Comparison of ENCODE assay signal across 1 cellular context in the genomic region with DNA sequence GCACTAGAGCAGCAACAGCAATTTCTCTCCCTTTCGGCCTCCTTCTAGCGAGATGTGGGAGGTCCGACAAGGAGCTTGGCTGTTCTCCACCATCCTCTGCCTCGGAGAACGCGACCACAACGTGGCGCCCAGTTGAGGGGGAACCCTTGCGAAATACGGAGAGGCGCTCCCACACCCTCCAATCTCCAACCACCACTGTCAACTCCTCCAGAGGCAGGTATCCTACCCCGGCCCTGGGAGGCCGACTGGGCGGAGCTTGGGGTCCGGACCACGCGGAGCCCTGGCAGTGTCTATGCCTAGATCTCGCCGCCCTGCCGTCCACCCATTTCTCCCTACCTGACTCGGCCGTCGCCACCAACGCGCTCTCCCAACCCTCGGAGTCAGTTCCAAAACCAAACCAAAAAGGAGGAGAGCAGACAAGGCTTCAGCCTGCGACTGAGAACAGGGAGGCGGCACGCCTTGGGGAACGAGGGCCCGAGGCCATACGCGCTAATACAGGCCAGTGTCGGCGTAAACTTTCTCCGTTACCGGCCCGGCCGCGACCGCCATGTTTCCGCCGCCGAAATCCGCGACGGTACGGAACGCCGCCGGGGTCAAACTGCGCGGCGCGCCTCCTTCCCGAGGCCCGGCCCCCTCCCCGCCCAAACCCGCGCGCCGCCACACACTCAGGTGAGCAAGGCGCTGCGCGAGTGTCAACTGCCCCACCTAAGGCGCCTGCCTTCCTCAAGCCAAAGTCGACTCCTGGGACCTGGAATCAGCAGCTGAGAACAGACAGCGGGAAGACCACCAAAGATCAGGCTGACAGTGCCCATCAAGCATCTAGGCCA.
TF ChIP-seq lines count a peak whose summit lies in the region.

A gene with protein sequence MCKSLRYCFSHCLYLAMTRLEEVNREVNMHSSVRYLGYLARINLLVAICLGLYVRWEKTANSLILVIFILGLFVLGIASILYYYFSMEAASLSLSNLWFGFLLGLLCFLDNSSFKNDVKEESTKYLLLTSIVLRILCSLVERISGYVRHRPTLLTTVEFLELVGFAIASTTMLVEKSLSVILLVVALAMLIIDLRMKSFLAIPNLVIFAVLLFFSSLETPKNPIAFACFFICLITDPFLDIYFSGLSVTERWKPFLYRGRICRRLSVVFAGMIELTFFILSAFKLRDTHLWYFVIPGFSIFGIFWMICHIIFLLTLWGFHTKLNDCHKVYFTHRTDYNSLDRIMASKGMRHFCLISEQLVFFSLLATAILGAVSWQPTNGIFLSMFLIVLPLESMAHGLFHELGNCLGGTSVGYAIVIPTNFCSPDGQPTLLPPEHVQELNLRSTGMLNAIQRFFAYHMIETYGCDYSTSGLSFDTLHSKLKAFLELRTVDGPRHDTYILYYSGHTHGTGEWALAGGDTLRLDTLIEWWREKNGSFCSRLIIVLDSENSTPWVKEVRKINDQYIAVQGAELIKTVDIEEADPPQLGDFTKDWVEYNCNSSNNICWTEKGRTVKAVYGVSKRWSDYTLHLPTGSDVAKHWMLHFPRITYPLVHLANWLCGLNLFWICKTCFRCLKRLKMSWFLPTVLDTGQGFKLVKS (minus strand): TSS at position 570 of the 827 bp plus-strand sequence. CDS start 5,568 bp downstream, outside the sequence.

TF ChIP-seq in HepG2, 621 proteins besides CTCF, POLR2A, EP300 and RAD21 (continued from another document and continues in another):
- TF ChIP-seq AKAP8 (CRISPR knock-in tag; IDR thresholded peaks at IDR 0.05) (peak; percentile 77; the same call in 1 of the 2 replicates), ZNF317 (CRISPR knock-in tag; IDR thresholded peaks at IDR 0.05) (no peak), ZNF839 (CRISPR knock-in tag; IDR thresholded peaks at IDR 0.05; ENCODE audit: borderline replicate concordance) (no peak), ZNF792 (CRISPR knock-in tag; IDR thresholded peaks at IDR 0.05) (0 out of 2 replicates have a peak, but pooled peaks have one; percentile 18), MZF1 (CRISPR knock-in tag; IDR thresholded peaks at IDR 0.05; ENCODE audit: borderline replicate concordance) (no peak), ZFP1 (CRISPR knock-in tag; IDR thresholded peaks at IDR 0.05) (no peak), RBAK (CRISPR knock-in tag; IDR thresholded peaks at IDR 0.05) (no peak), ZNF160 (CRISPR knock-in tag; IDR thresholded peaks at IDR 0.05) (no peak; the same call in 1 of the 2 replicates), PAWR (CRISPR knock-in tag; IDR thresholded peaks at IDR 0.05; ENCODE audit: borderline replicate concordance) (no peak), NFE2L1 (CRISPR knock-in tag; IDR thresholded peaks at IDR 0.05; ENCODE audit: borderline replicate concordance) (no peak), EED (CRISPR knock-in tag; IDR thresholded peaks at IDR 0.05) (no peak), ZNF225 (CRISPR knock-in tag; IDR thresholded peaks at IDR 0.05) (peak; percentile 81; the same call in 1 of the 2 replicates), SMARCC2 (IDR thresholded peaks at IDR 0.05) (no peak), CAMTA2 (CRISPR knock-in tag; IDR thresholded peaks at IDR 0.05; ENCODE audit: borderline replicate concordance) (no peak), ZNF441 (CRISPR knock-in tag; IDR thresholded peaks at IDR 0.05; ENCODE audit: borderline replicate concordance) (no peak), REXO4 (CRISPR knock-in tag; IDR thresholded peaks at IDR 0.05; ENCODE audit: borderline replicate concordance) (no peak), TBP (CRISPR knock-in tag; IDR thresholded peaks at IDR 0.05) (no peak), ZNF564 (CRISPR knock-in tag; IDR thresholded peaks at IDR 0.05) (no peak), CBX5 (CRISPR knock-in tag; IDR thresholded peaks at IDR 0.05; ENCODE audit: borderline replicate concordance) (no peak), ZNF572 (CRISPR knock-in tag; IDR thresholded peaks at IDR 0.05) (no peak), ZBTB2 (CRISPR knock-in tag; IDR thresholded peaks at IDR 0.05; ENCODE audit: low read depth) (peak; percentile 90), ATRX (CRISPR knock-in tag; IDR thresholded peaks at IDR 0.05; ENCODE audit: borderline replicate concordance) (no peak), ATM (IDR thresholded peaks at IDR 0.05; ENCODE audit: borderline replicate concordance) (no peak), YEATS4 (CRISPR knock-in tag; IDR thresholded peaks at IDR 0.05; ENCODE audit: borderline replicate concordance) (peak; percentile 69; the same call in 1 of the 2 replicates), MAZ (IDR thresholded peaks at IDR 0.05; ENCODE audit: borderline replicate concordance, low read depth, low read length) (no peak), MAZ (CRISPR knock-in tag; IDR thresholded peaks at IDR 0.05; ENCODE audit: low read depth) (no peak), CHCHD3 (CRISPR knock-in tag; IDR thresholded peaks at IDR 0.05) (no peak), TRIM22 (IDR thresholded peaks at IDR 0.05) (no peak), ZNF766 (CRISPR knock-in tag; IDR thresholded peaks at IDR 0.05; ENCODE audit: borderline replicate concordance) (no peak), ZMYM2 (CRISPR knock-in tag; IDR thresholded peaks at IDR 0.05) (peak; percentile 76; the same call in 1 of the 2 replicates), FOXK1 (CRISPR knock-in tag; IDR thresholded peaks at IDR 0.05; ENCODE audit: borderline replicate concordance, low read depth) (peak; percentile 42; the same call in 1 of the 2 replicates), ARID5B (CRISPR knock-in tag; IDR thresholded peaks at IDR 0.05) (peak; percentile 41), HMGA1 (CRISPR knock-in tag; conservative IDR thresholded peaks at IDR 0.05) (no peak), ZNF276 (CRISPR knock-in tag; IDR thresholded peaks at IDR 0.05; ENCODE audit: low read depth) (peak; percentile 45; the same call in 1 of the 2 replicates), ETV6 (CRISPR knock-in tag; conservative IDR thresholded peaks at IDR 0.05) (no peak; the same call in 1 of the 2 replicates), SYNCRIP (IDR thresholded peaks at IDR 0.05; ENCODE audit: insufficient read depth, low read depth, low read length) (no peak), JUND (CRISPR knock-in tag; IDR thresholded peaks at IDR 0.05) (peak; percentile 36; the same call in 1 of the 2 replicates), CENPT (CRISPR knock-in tag; IDR thresholded peaks at IDR 0.05; ENCODE audit: low read depth) (no peak), BCL6 (CRISPR knock-in tag; IDR thresholded peaks at IDR 0.05) (no peak; the same call in 1 of the 2 replicates), HCFC1 (IDR thresholded peaks at IDR 0.05; ENCODE audit: low read depth, low read length) (no peak)
- TF ChIP-seq, protein P1, sequence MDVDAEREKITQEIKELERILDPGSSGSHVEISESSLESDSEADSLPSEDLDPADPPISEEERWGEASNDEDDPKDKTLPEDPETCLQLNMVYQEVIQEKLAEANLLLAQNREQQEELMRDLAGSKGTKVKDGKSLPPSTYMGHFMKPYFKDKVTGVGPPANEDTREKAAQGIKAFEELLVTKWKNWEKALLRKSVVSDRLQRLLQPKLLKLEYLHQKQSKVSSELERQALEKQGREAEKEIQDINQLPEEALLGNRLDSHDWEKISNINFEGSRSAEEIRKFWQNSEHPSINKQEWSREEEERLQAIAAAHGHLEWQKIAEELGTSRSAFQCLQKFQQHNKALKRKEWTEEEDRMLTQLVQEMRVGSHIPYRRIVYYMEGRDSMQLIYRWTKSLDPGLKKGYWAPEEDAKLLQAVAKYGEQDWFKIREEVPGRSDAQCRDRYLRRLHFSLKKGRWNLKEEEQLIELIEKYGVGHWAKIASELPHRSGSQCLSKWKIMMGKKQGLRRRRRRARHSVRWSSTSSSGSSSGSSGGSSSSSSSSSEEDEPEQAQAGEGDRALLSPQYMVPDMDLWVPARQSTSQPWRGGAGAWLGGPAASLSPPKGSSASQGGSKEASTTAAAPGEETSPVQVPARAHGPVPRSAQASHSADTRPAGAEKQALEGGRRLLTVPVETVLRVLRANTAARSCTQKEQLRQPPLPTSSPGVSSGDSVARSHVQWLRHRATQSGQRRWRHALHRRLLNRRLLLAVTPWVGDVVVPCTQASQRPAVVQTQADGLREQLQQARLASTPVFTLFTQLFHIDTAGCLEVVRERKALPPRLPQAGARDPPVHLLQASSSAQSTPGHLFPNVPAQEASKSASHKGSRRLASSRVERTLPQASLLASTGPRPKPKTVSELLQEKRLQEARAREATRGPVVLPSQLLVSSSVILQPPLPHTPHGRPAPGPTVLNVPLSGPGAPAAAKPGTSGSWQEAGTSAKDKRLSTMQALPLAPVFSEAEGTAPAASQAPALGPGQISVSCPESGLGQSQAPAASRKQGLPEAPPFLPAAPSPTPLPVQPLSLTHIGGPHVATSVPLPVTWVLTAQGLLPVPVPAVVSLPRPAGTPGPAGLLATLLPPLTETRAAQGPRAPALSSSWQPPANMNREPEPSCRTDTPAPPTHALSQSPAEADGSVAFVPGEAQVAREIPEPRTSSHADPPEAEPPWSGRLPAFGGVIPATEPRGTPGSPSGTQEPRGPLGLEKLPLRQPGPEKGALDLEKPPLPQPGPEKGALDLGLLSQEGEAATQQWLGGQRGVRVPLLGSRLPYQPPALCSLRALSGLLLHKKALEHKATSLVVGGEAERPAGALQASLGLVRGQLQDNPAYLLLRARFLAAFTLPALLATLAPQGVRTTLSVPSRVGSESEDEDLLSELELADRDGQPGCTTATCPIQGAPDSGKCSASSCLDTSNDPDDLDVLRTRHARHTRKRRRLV (CRISPR knock-in tag; IDR thresholded peaks at IDR 0.05) = no peak
- TF ChIP-seq, protein P2, sequence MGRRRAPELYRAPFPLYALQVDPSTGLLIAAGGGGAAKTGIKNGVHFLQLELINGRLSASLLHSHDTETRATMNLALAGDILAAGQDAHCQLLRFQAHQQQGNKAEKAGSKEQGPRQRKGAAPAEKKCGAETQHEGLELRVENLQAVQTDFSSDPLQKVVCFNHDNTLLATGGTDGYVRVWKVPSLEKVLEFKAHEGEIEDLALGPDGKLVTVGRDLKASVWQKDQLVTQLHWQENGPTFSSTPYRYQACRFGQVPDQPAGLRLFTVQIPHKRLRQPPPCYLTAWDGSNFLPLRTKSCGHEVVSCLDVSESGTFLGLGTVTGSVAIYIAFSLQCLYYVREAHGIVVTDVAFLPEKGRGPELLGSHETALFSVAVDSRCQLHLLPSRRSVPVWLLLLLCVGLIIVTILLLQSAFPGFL (CRISPR knock-in tag; IDR thresholded peaks at IDR 0.05) = no peak
